Comparison of ENCODE assay signal across 8 cellular contexts in genomic region chr3:187744169-187745151, GRCh38. TPM values are rescaled to one million over a fixed set of nuclear protein-coding genes. Genes with fewer than 3 reads are reported as not detected.
DNase-seq lines count a peak whose midpoint lies in the region; ATAC-seq, FAIRE-seq and TF ChIP-seq lines count a peak whose summit lies in the region.

No MANE protein-coding gene starts in this region.

- H3K9ac ChIP-seq in endothelial cell of umbilical vein (replicated peaks; ENCODE audit: extremely low read depth, insufficient read depth, low read length): peak overlapping the region; percentile 100

- H3K27me3 Mint-ChIP-seq in mesothelial cell of epicardium (ENCODE audit: low read depth): no peaks in the 10 kb centered on the region
- no peaks in the 10 kb centered on the region for H3K27me3 Mint-ChIP-seq in stimulated activated naive CD8-positive, alpha-beta T cell treated with anti-CD3 and anti-CD28 coated beads, Interleukin-15, Interleukin-2, amounts not matched to agents 100 ng/mL and 50 ng/mL, for 24 hours

- no peaks in the 10 kb centered on the region for H3K36me3 ChIP-seq in endothelial cell of umbilical vein (ENCODE audit: control insufficient read depth in 2 of 2, extremely low read depth in 1 of 2, insufficient read depth in 2 of 2, low read length in 2 of 2)

- peak overlapping the region; percentile 95 for H3K4me3 Mint-ChIP-seq in mesothelial cell of epicardium
- peak overlapping the region; percentile 92 for H3K4me3 Mint-ChIP-seq in stimulated activated naive CD8-positive, alpha-beta T cell treated with anti-CD3 and anti-CD28 coated beads, Interleukin-15, Interleukin-2, amounts not matched to agents 100 ng/mL and 50 ng/mL, for 24 hours

- CTCF ChIA-PET in endothelial cell of umbilical vein (lab: Charles Lee): interaction anchor here (0.6 to 9.2 kb wide), 9 partner anchors 408 to 1297 kb away, joined by 3 to 254 read pairs (median 3); no protein-coding TSS in a partner anchor

- TF ChIP-seq POLR2A in endothelial cell of umbilical vein (IDR thresholded peaks at IDR 0.05; ENCODE audit: low read depth, low read length): peak; percentile 4

- peaks cover 73% of the 10 kb centered on the region for H3K4me1 Mint-ChIP-seq in mesothelial cell of epicardium
- peaks cover 77% of the 10 kb centered on the region for H3K4me1 Mint-ChIP-seq in stimulated activated naive CD8-positive, alpha-beta T cell treated with anti-CD3 and anti-CD28 coated beads, Interleukin-15, Interleukin-2, amounts not matched to agents 100 ng/mL and 50 ng/mL, for 24 hours (ENCODE audit: low read depth)

- TSS peak; percentile 79 for BruUV-seq in endothelial cell of umbilical vein (replicated peaks; lab: Mats Ljungman, UMichigan)

- H3K36me3 Mint-ChIP-seq in mesothelial cell of epicardium: no peaks in the 10 kb centered on the region
- H3K36me3 Mint-ChIP-seq in stimulated activated naive CD8-positive, alpha-beta T cell treated with anti-CD3 and anti-CD28 coated beads, Interleukin-15, Interleukin-2, amounts not matched to agents 100 ng/mL and 50 ng/mL, for 24 hours (ENCODE audit: low read depth): peaks cover 4% of the 10 kb centered on the region

- peak; percentile 37 for FAIRE-seq in endothelial cell of umbilical vein (lab: Jason Lieb, UNC)

- H3K9me1 ChIP-seq in endothelial cell of umbilical vein (replicated peaks; ENCODE audit: control insufficient read depth, extremely low read depth, insufficient read depth, low read length): no peaks in the 10 kb centered on the region

- H3K4me2 ChIP-seq in endothelial cell of umbilical vein (ENCODE audit: insufficient read depth, low read length): peak overlapping the region; percentile 96

- H4K20me1 ChIP-seq in endothelial cell of umbilical vein (replicated peaks; ENCODE audit: control insufficient read depth, extremely low read depth, insufficient read depth, low read length): no peaks in the 10 kb centered on the region

- POLR2A ChIA-PET in endothelial cell of umbilical vein (lab: Charles Lee): interaction anchor here (0.8 to 2.0 kb wide), 11 partner anchors 409 to 1228 kb away, joined by 3 to 13 read pairs (median 4); partner anchors contain the start of gene LPP

- intact Hi-C loops in endothelial cell of umbilical vein (cut with micrococcal nuclease): loop anchor here (1.0 to 5.0 kb wide), 14 partner anchors 243 to 1204 kb away; partner anchors contain the start of gene LPP

- H3K9me3 ChIP-seq in endothelial cell of umbilical vein (replicated peaks; ENCODE audit: control insufficient read depth, insufficient read depth, low read length): no peaks in the 10 kb centered on the region

- peak overlapping the region; percentile 50 to 88 (median 85) for H3K4me3 ChIP-seq in endothelial cell of umbilical vein (replicated peaks in 1 of 3; ENCODE audit: insufficient read depth in 1 of 3, low read depth in 1 of 3, low read length in 3 of 3)

- H3K27ac Mint-ChIP-seq in mesothelial cell of epicardium: peak overlapping the region; percentile 100
- H3K27ac Mint-ChIP-seq in stimulated activated naive CD8-positive, alpha-beta T cell treated with anti-CD3 and anti-CD28 coated beads, Interleukin-15, Interleukin-2, amounts not matched to agents 100 ng/mL and 50 ng/mL, for 24 hours: peak overlapping the region; percentile 98

- ATAC-seq in HG02981 (IDR thresholded peaks at IDR 0.05; ENCODE audit: unreplicated experiment): no peak

- dilution Hi-C loops in endothelial cell of umbilical vein (cut with MboI; ENCODE audit: extremely low pct_ligation_motif_present, low sequenced_read_pairs): loop anchor here (5.0 to 25.0 kb wide), 2 partner anchors 918 to 1208 kb away; no protein-coding TSS in a partner anchor

- H3K27ac ChIP-seq in endothelial cell of umbilical vein (ENCODE audit: insufficient read depth, low read depth, low read length): peak overlapping the region; percentile 100

- H2AFZ ChIP-seq in endothelial cell of umbilical vein (ENCODE audit: low read depth, low read length): peak overlapping the region; percentile 80

- H3K9me3 Mint-ChIP-seq in mesothelial cell of epicardium: no peaks in the 10 kb centered on the region
- no peaks in the 10 kb centered on the region for H3K9me3 Mint-ChIP-seq in stimulated activated naive CD8-positive, alpha-beta T cell treated with anti-CD3 and anti-CD28 coated beads, Interleukin-15, Interleukin-2, amounts not matched to agents 100 ng/mL and 50 ng/mL, for 24 hours

- H3K4me1 ChIP-seq in endothelial cell of umbilical vein (ENCODE audit: control insufficient read depth, extremely low read depth, insufficient read depth, low read length): peaks cover 28% of the 10 kb centered on the region

- TF ChIP-seq CTCF in endothelial cell of umbilical vein (IDR thresholded peaks at IDR 0.05; ENCODE audit: extremely low read depth in 1 of 2, insufficient read depth in 1 of 2, low read depth in 1 of 2, low read length in 2 of 2): no peak
- no peak for TF ChIP-seq CTCF in mesothelial cell of epicardium (IDR thresholded peaks at IDR 0.05; ENCODE audit: unreplicated experiment)

- DNase-seq in ELR (ENCODE audit: low read depth): peak; percentile 64
- DNase-seq in NCI-H2196 (lab: John Stamatoyannopoulos, UW; ENCODE audit: unreplicated experiment): peak; percentile 60
- DNase-seq in activated CD8-positive, alpha-beta memory T cell treated with anti-CD3 and anti-CD28 coated beads, Interleukin-2, amount 50 U/mL, for 48 hours: peak; percentile 80
- peak; percentile 65 for DNase-seq in endothelial cell of umbilical vein (ENCODE audit: low read depth, low spot score)
- DNase-seq in mesothelial cell of epicardium (ENCODE audit: low spot score in 2 of 2, unreplicated experiment in 2 of 2): peak in 1 of 2 experiments; percentile 61
- DNase-seq in cortex of kidney (lab: John Stamatoyannopoulos, UW): no peak

- peaks cover 17% of the 10 kb centered on the region for H3K79me2 ChIP-seq in endothelial cell of umbilical vein (ENCODE audit: control insufficient read depth, insufficient read depth, low read length)

- no peaks in the 10 kb centered on the region for H3K27me3 ChIP-seq in endothelial cell of umbilical vein (ENCODE audit: control insufficient read depth in 2 of 2, insufficient read depth in 2 of 2, low read length in 2 of 2)

TF ChIP-seq in endothelial cell of umbilical vein, 7 proteins besides CTCF, POLR2A, EP300 and RAD21:
- no peak for TF ChIP-seq POLR2AphosphoS5 (IDR thresholded peaks at IDR 0.05; ENCODE audit: insufficient read depth, low read depth, low read length)

RNA-seq across cellular contexts. Expression of gene BCL6, which starts 0.8 kb away (rescaled TPM):
- total RNA-seq in endothelial cell of umbilical vein (9.6 and 12.1 TPM in 2 replicates), mesothelial cell of epicardium (29.2 to 32.7 TPM (median 30.6 TPM) in 3 replicates)
- 3.8 and 6.9 TPM in 2 replicates for polyA plus RNA-seq in endothelial cell of umbilical vein
- 4.3 and 4.5 TPM in 2 replicates for polyA plus RNA-seq in endothelial cell of umbilical vein (2011; cell fraction: cytosol; rRNA removed)
- 34.1 and 35.0 TPM in 2 replicates for polyA plus RNA-seq in endothelial cell of umbilical vein (2011; cell fraction: nucleus; rRNA removed)
- 20.2 and 33.4 TPM in 2 replicates for polyA plus RNA-seq in endothelial cell of umbilical vein (2012)
- 13.7 and 18.2 TPM in 2 replicates for polyA minus RNA-seq in endothelial cell of umbilical vein
- 4.2 TPM for polyA minus RNA-seq in endothelial cell of umbilical vein (2011; cell fraction: cytosol; rRNA and poly(A)+ RNA removed)
- polyA minus RNA-seq in endothelial cell of umbilical vein (2011; cell fraction: nucleus; rRNA and poly(A)+ RNA removed): 35.8 and 58.8 TPM in 2 replicates

RNA-seq across cellular contexts. Expression of gene RTP2, which starts 42.1 kb away (rescaled TPM):
- total RNA-seq in endothelial cell of umbilical vein (not detected in 2 replicates), mesothelial cell of epicardium (not detected in 3 replicates)
- polyA plus RNA-seq in endothelial cell of umbilical vein: not detected in 2 replicates
- polyA plus RNA-seq in endothelial cell of umbilical vein (2011; cell fraction: cytosol; rRNA removed): not detected in 2 replicates
- not detected in 2 replicates for polyA plus RNA-seq in endothelial cell of umbilical vein (2011; cell fraction: nucleus; rRNA removed)
- not detected in 2 replicates for polyA plus RNA-seq in endothelial cell of umbilical vein (2012)
- not detected in 2 replicates for polyA minus RNA-seq in endothelial cell of umbilical vein
- not detected for polyA minus RNA-seq in endothelial cell of umbilical vein (2011; cell fraction: cytosol; rRNA and poly(A)+ RNA removed)
- polyA minus RNA-seq in endothelial cell of umbilical vein (2011; cell fraction: nucleus; rRNA and poly(A)+ RNA removed): not detected in 2 replicates
